In genomic region chr1:248837794-248838356, GRCh38 we compare ENCODE assay signal across 8 cellular contexts. TPM values are rescaled to one million over a fixed set of nuclear protein-coding genes. Genes with fewer than 3 reads are reported as not detected.
A peak's percentile ranks its signal among the peaks of the same experiment; 100 is the strongest.
DNase-seq lines count a peak whose midpoint lies in the region; ATAC-seq and TF ChIP-seq lines count a peak whose summit lies in the region.

ZNF672 (plus strand) TSS chr1:248838224; CDS start chr1:248847275, 9,051 bp downstream.

- H3K4me3 ChIP-seq in right atrium auricular region (peak within 1 kb of the TSS; percentile 94 to 96), uterus (peak within 1 kb of the TSS; percentile 90 to 93)

- peak within 1 kb of the TSS; percentile 100 for H3K27ac ChIP-seq in right atrium auricular region
- peak within 1 kb of the TSS; percentile 99 for H3K27ac ChIP-seq in uterus

- TF ChIP-seq CTCF in right atrium auricular region (IDR thresholded peaks at IDR 0.05), result no peak
- TF ChIP-seq CTCF in uterus (IDR thresholded peaks at IDR 0.05), result no peak

- intact Hi-C loops in uterus (cut with DNase I; ENCODE audit: low total_unique reads), result loop anchor here (2.0 kb wide), 1 partner anchor 21 kb away; the partner anchor contains the start of gene ZNF692

- H3K27ac Mint-ChIP-seq in T-helper 2 cell treated with Interferon-gamma antibody and Interleukin-4, amounts not matched to agents 5 μg/mL and 100 μg/mL, for 36 hours, result peak within 1 kb of the TSS; percentile 94

- H3K9me3 ChIP-seq in right atrium auricular region (no peaks in the 10 kb centered on the region), uterus (no peaks in the 10 kb centered on the region)

- peaks cover 21% of the 10 kb centered on the region for H3K4me1 Mint-ChIP-seq in T-helper 2 cell treated with Interferon-gamma antibody and Interleukin-4, amounts not matched to agents 5 μg/mL and 100 μg/mL, for 36 hours (ENCODE audit: low read depth)

- ATAC-seq in GM18508 (IDR thresholded peaks at IDR 0.05; ENCODE audit: insufficient read depth, unreplicated experiment), result peak; percentile 64
- peak; percentile 83 for ATAC-seq in HG02981 (IDR thresholded peaks at IDR 0.05; ENCODE audit: unreplicated experiment)

- peak; percentile 81 to 91 for TF ChIP-seq POLR2A in uterus (IDR thresholded peaks at IDR 0.05)

- peaks cover 3% of the 10 kb centered on the region for H3K27me3 Mint-ChIP-seq in T-helper 2 cell treated with Interferon-gamma antibody and Interleukin-4, amounts not matched to agents 5 μg/mL and 100 μg/mL, for 36 hours (ENCODE audit: low read depth)

- H3K4me1 ChIP-seq in right atrium auricular region (peaks cover 0 to 43% of the 10 kb centered on the region in 2 donors), uterus (peaks cover 0 to 9% of the 10 kb centered on the region in 2 donors)

- H3K9me3 Mint-ChIP-seq in T-helper 2 cell treated with Interferon-gamma antibody and Interleukin-4, amounts not matched to agents 5 μg/mL and 100 μg/mL, for 36 hours, result no peaks in the 10 kb centered on the region

- DNase-seq in NCI-H2029 (lab: John Stamatoyannopoulos, UW) (peak; percentile 98), anterior cingulate cortex (lab: John Stamatoyannopoulos, UW) (peak; percentile 71 to 100 (median 97)), right atrium auricular region (ENCODE audit: low spot score) (peak; percentile 99), putamen (ENCODE audit: low spot score) (peak; percentile 99), uterus (peak; percentile 98 to 99)
- peak; percentile 94 for DNase-seq in T-helper 2 cell treated with Interferon-gamma antibody and Interleukin-4, amounts not matched to agents 5 μg/mL and 100 μg/mL, for 36 hours (ENCODE audit: low spot score)

- H3K27me3 ChIP-seq in right atrium auricular region, result no peaks in the 10 kb centered on the region
- no peaks in the 10 kb centered on the region for H3K27me3 ChIP-seq in uterus

- no peaks in the 10 kb centered on the region for H3K36me3 ChIP-seq in right atrium auricular region
- H3K36me3 ChIP-seq in uterus, result no peaks in the 10 kb centered on the region

- no peak within 1 kb of the TSS for H3K4me3 Mint-ChIP-seq in T-helper 2 cell treated with Interferon-gamma antibody and Interleukin-4, amounts not matched to agents 5 μg/mL and 100 μg/mL, for 36 hours

- H3K36me3 Mint-ChIP-seq in T-helper 2 cell treated with Interferon-gamma antibody and Interleukin-4, amounts not matched to agents 5 μg/mL and 100 μg/mL, for 36 hours (ENCODE audit: low read depth), result no peaks in the 10 kb centered on the region

RNA-seq across cellular contexts. Expression of gene ZNF672, which starts in this region (rescaled TPM):
- total RNA-seq in right atrium auricular region, result 10 to 100 TPM; 55.3 to 59.1 TPM
- total RNA-seq in uterus, result 10 to 100 TPM; 15.0 to 34.3 (median 24.0) TPM

Comparison
In these comparisons a context has a peak if more than half of its experiments do, and no peak if none do; other contexts are left out.
1. Peak in every context shown above with its lines: DNase-seq, ATAC-seq, H3K4me3 ChIP-seq and H3K27ac ChIP-seq.